ENCODE assay signal across 8 cellular contexts in the genomic region with DNA sequence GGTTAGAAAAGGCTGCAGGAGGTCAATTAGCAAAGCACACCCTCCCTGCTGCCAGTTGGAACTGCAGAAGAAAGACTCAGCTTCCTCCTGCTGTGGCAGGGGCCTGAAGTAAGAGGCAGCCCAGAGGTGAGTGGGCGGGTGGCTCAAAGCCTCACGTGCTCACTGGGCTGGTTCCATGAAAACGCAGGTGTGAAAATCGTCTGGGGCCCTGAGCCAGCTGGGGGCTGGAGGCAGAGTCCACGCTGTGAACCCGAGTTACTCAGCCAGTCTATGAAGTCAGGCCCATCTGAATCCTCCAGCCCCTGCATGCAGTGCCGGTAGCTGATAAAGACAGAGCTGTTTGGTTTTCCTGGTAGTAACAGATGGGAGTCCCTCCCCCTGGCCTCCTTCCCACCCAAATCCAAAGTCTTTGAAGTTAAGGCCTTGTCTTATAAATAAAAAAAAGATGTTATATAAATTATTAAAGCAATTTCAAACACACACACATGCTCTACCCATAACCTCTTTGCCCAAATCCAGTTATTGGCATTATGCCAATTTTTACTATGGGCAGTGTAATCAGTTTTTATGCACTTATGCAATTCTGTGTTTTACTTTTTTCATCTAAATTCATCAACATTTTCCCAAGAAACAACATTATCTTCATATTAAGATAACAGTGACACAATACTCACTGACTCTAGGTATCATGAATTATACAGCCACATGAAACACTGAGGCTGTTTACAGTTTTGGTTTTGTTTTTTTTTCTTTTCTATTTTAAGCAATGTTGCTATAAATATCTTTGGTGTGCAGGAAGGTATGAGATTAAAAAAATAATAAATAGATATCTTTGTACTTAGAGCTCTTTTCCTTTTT. TPM values are rescaled to one million over a fixed set of nuclear protein-coding genes. Genes with fewer than 3 reads are reported as not detected.
A peak's percentile ranks its signal among the peaks of the same experiment; 100 is the strongest.
DNase-seq lines count a peak whose midpoint lies in the region; ATAC-seq and FAIRE-seq lines count a peak whose summit lies in the region.

No MANE protein-coding gene starts in this region.

- DNase-seq in Daoy (ENCODE audit: low read depth): peak; percentile 83
- peak in 74 of 76 experiments; percentile 48 to 95 (median 84) for DNase-seq in HUDEP-2 (lab: John Stamatoyannopoulos, UW; ENCODE audit: unreplicated experiment in 76 of 76)
- peak; percentile 93 for DNase-seq in SW480 (ENCODE audit: low spot score)
- DNase-seq in stimulated activated CD4-positive, alpha-beta T cell treated with anti-CD3 and anti-CD28 coated beads, Interleukin-4, amount 100 ng/mL, for 1 hour: peak; percentile 71
- DNase-seq in T1000 (lab: John Stamatoyannopoulos, UW): no peak

- peak; percentile 45 for ATAC-seq in GM21381 (IDR thresholded peaks at IDR 0.05; ENCODE audit: unreplicated experiment)

- peak overlapping the region; percentile 14 for H3K27ac ChIP-seq in angular gyrus (ENCODE audit: low read depth, low read length)

- FAIRE-seq in islet of Langerhans (lab: Jason Lieb, UNC): peak; percentile 81

RNA-seq across cellular contexts. Expression of gene PNMA1, which starts 57.9 kb away (rescaled TPM):
- 20.2 and 22.4 TPM in 2 replicates for total RNA-seq in Daoy (2014; rRNA removed; shearing (Covaris generic))
